8 cellular contexts compared by ENCODE assay signal in genomic region chr11:126345759-126346585, GRCh38. TPM values are rescaled to one million over a fixed set of nuclear protein-coding genes. Genes with fewer than 3 reads are reported as not detected.
DNase-seq lines count a peak whose midpoint lies in the region; ATAC-seq and TF ChIP-seq lines count a peak whose summit lies in the region.

No MANE protein-coding gene starts in this region.

- H3K4me2 ChIP-seq in osteoblast (ENCODE audit: insufficient read depth, low read length), result no peak overlapping the region

- H3K36me3 ChIP-seq in Peyer's patch (peaks cover 0 to 15% (median 0%) of the 10 kb centered on the region in 3 donors), osteoblast (ENCODE audit: insufficient read depth, low read length) (no peaks in the 10 kb centered on the region)

- H3K4me1 ChIP-seq in Peyer's patch (peaks cover 0 to 20% (median 0%) of the 10 kb centered on the region in 4 donors), osteoblast (ENCODE audit: insufficient read depth, low read length) (peaks cover 33% of the 10 kb centered on the region)

- TF ChIP-seq CTCF in Peyer's patch (IDR thresholded peaks at IDR 0.05) (no peak), osteoblast (IDR thresholded peaks at IDR 0.05; ENCODE audit: extremely low read depth, low read depth, low read length) (no peak)

- H3K79me2 ChIP-seq in osteoblast (ENCODE audit: insufficient read depth, low read length), result peaks cover 21% of the 10 kb centered on the region

- H2AFZ ChIP-seq in osteoblast (ENCODE audit: low read length), result no peak overlapping the region

- peaks cover 3% of the 10 kb centered on the region for H4K20me1 ChIP-seq in osteoblast (ENCODE audit: insufficient read depth, low read length)

- ATAC-seq in HG03159 (IDR thresholded peaks at IDR 0.05; ENCODE audit: unreplicated experiment), result no peak
- no peak for ATAC-seq in GM21367 (IDR thresholded peaks at IDR 0.05; ENCODE audit: unreplicated experiment)

- H3K27ac ChIP-seq in Peyer's patch, result peak overlapping the region; percentile 27 to 56 (median 42)
- H3K27ac ChIP-seq in epithelial cell of prostate, result peak overlapping the region; percentile 30
- no peak overlapping the region for H3K27ac ChIP-seq in osteoblast (ENCODE audit: low read depth, low read length)

- DNase-seq in GM03348 (ENCODE audit: low spot score) (peak; percentile 73), Peyer's patch (peak in 1 of 3 donors; percentile 48), epithelial cell of prostate (ENCODE audit: low read depth, low spot score) (no peak), osteoblast (ENCODE audit: insufficient read length, low spot score, missing footprints) (peak; percentile 84), HK-2 (ENCODE audit: unreplicated experiment) (no peak)
- DNase-seq in activated T-cell treated with anti-CD3 and anti-CD28 coated beads, Interleukin-2, amount 50 U/mL, for 48 hours, result no peak

- TF ChIP-seq POLR2A in Peyer's patch (IDR thresholded peaks at IDR 0.05), result no peak

- H3K4me3 ChIP-seq in Peyer's patch (no peak overlapping the region), osteoblast (ENCODE audit: insufficient read depth, low read length) (no peak overlapping the region)

- H3K27me3 ChIP-seq in Peyer's patch (no peaks in the 10 kb centered on the region), osteoblast (ENCODE audit: insufficient read depth, low read length) (no peaks in the 10 kb centered on the region)

- H3K9me3 ChIP-seq in Peyer's patch (no peaks in the 10 kb centered on the region), osteoblast (ENCODE audit: low read depth, low read length) (no peaks in the 10 kb centered on the region)

RNA-seq across cellular contexts. Expression of gene ST3GAL4, which starts 9.5 kb away (rescaled TPM):
- total RNA-seq in Peyer's patch (10 to 100 TPM in 1 of 4 donors, 1 to 10 TPM in 3; 1.1 to 14.0 (median 8.6) TPM), osteoblast (11.8 and 13.8 TPM in 2 replicates)

RNA-seq across cellular contexts. Expression of gene DCPS, which starts 42.1 kb away (rescaled TPM):
- 10 to 100 TPM in 1 of 4 donors, 1 to 10 TPM in 3; 6.7 to 23.9 (median 7.9) TPM for total RNA-seq in Peyer's patch
- total RNA-seq in osteoblast, result 8.3 TPM in 2 replicates

Comparison
In these comparisons a context has a peak if more than half of its experiments do, and no peak if none do; other contexts are left out.
1. DNase-seq: peak in GM03348 (single experiment) and osteoblast (single experiment); none in epithelial cell of prostate (single experiment), HK-2 (single experiment) and activated T-cell treated with anti-CD3 and anti-CD28 coated beads, Interleukin-2, amount 50 U/mL, for 48 hours (0 of 2).